In genomic region chr9:5869315-5870019, GRCh38 we compare ENCODE assay signal across 11 cellular contexts. TPM values are rescaled to one million over a fixed set of nuclear protein-coding genes. Genes with fewer than 3 reads are reported as not detected.
DNase-seq lines count a peak whose midpoint lies in the region; TF ChIP-seq lines count a peak whose summit lies in the region.
"Had no signal": no experiment of that assay in that cellular context is flagged by ENCODE, and none has a peak within 500 bp of the region (broad histone marks: within the 10 kb centered on the region; RNA-seq: fewer than 3 reads in every experiment).

No MANE protein-coding gene starts in this region.

- DNase-seq in D341Med (ENCODE audit: low spot score) (peak; percentile 42), HT-29 (ENCODE audit: low spot score) (peak; percentile 40), glutamatergic neuron (peak; percentile 23), NK-92 (lab: John Stamatoyannopoulos, UW; ENCODE audit: unreplicated experiment) (no peak), prostate gland (ENCODE audit: low spot score) (no peak), substantia nigra (lab: John Stamatoyannopoulos, UW) (no peak)
- DNase-seq in activated CD4-positive, alpha-beta T cell treated with anti-CD3 and anti-CD28 coated beads, Interleukin-2, amount 10 ng/mL, durations not matched to agents 24 days and 14 days: peak; percentile 69
- no peak for DNase-seq in central memory CD4-positive, alpha-beta T cell
- DNase-seq: foreskin melanocyte had no signal

- no peaks in the 10 kb centered on the region for H3K36me3 ChIP-seq in prostate gland

- H3K4me3 ChIP-seq in prostate gland: no peak overlapping the region
- H3K4me3 ChIP-seq: skin epidermis had no signal

- TF ChIP-seq CTCF in glutamatergic neuron (IDR thresholded peaks at IDR 0.05; ENCODE audit: partially characterized antibody, unreplicated experiment) (no peak), prostate gland (IDR thresholded peaks at IDR 0.05) (no peak)

- no peaks in the 10 kb centered on the region for H3K4me1 ChIP-seq in prostate gland (replicated peaks)

- H3K27me3 ChIP-seq in prostate gland (replicated peaks; ENCODE audit: insufficient read depth): no peaks in the 10 kb centered on the region

- H3K36me3 Mint-ChIP-seq in activated CD4-positive, alpha-beta T cell treated with anti-CD3 and anti-CD28 coated beads, Interleukin-2, amount 10 ng/mL, durations not matched to agents 24 days and 14 days (ENCODE audit: low read depth): peaks cover 10% of the 10 kb centered on the region
- H3K36me3 Mint-ChIP-seq in glutamatergic neuron (ENCODE audit: unreplicated experiment): no peaks in the 10 kb centered on the region

- intact Hi-C loops in activated CD4-positive, alpha-beta T cell treated with anti-CD3 and anti-CD28 coated beads, Interleukin-2, amount 10 ng/mL, durations not matched to agents 24 days and 14 days (cut with micrococcal nuclease): no loop called here
- intact Hi-C loops in prostate gland (cut with DNase I): no loop called here

- H3K27me3 Mint-ChIP-seq in activated CD4-positive, alpha-beta T cell treated with anti-CD3 and anti-CD28 coated beads, Interleukin-2, amount 10 ng/mL, durations not matched to agents 24 days and 14 days: no peaks in the 10 kb centered on the region
- H3K27me3 Mint-ChIP-seq in glutamatergic neuron (ENCODE audit: unreplicated experiment): peaks cover 3% of the 10 kb centered on the region

- no peak overlapping the region for H3K4me3 Mint-ChIP-seq in activated CD4-positive, alpha-beta T cell treated with anti-CD3 and anti-CD28 coated beads, Interleukin-2, amount 10 ng/mL, durations not matched to agents 24 days and 14 days
- H3K4me3 Mint-ChIP-seq in glutamatergic neuron (ENCODE audit: unreplicated experiment): no peak overlapping the region

- no peak for TF ChIP-seq POLR2A in prostate gland (IDR thresholded peaks at IDR 0.05)

- WGBS in prostate gland: 88% methylated on average over 3 of the region's 3 CpGs

- H3K27ac Mint-ChIP-seq in activated CD4-positive, alpha-beta T cell treated with anti-CD3 and anti-CD28 coated beads, Interleukin-2, amount 10 ng/mL, durations not matched to agents 24 days and 14 days: no peak overlapping the region
- H3K27ac Mint-ChIP-seq in glutamatergic neuron (ENCODE audit: unreplicated experiment): no peak overlapping the region

- H3K27ac ChIP-seq in prostate gland (no peak overlapping the region), substantia nigra (ENCODE audit: low read depth, low read length, poor library complexity, severe bottlenecking) (no peak overlapping the region)
- H3K27ac ChIP-seq: skin epidermis, VCaP had no signal

- no peaks in the 10 kb centered on the region for H3K9me3 ChIP-seq in prostate gland

- H3K4me1 Mint-ChIP-seq in activated CD4-positive, alpha-beta T cell treated with anti-CD3 and anti-CD28 coated beads, Interleukin-2, amount 10 ng/mL, durations not matched to agents 24 days and 14 days: peaks cover 18% of the 10 kb centered on the region
- no peaks in the 10 kb centered on the region for H3K4me1 Mint-ChIP-seq in glutamatergic neuron (ENCODE audit: low read depth, unreplicated experiment)

- H3K9me3 Mint-ChIP-seq in activated CD4-positive, alpha-beta T cell treated with anti-CD3 and anti-CD28 coated beads, Interleukin-2, amount 10 ng/mL, durations not matched to agents 24 days and 14 days: no peaks in the 10 kb centered on the region
- peaks cover 1% of the 10 kb centered on the region for H3K9me3 Mint-ChIP-seq in glutamatergic neuron (ENCODE audit: unreplicated experiment)

RNA-seq across cellular contexts. Expression of gene MLANA, which starts 21.2 kb away (rescaled TPM):
- total RNA-seq in HT-29 (2014; rRNA removed; shearing (Covaris generic)): not detected in 2 replicates
- total RNA-seq in activated CD4-positive, alpha-beta T cell treated with anti-CD3 and anti-CD28 coated beads, Interleukin-2, amount 10 ng/mL, durations not matched to agents 24 days and 14 days: not detected in 2 replicates
- total RNA-seq in glutamatergic neuron (ENCODE audit: unreplicated experiment) (not detected), prostate gland (not detected)

RNA-seq across cellular contexts. Expression of gene ERMP1, which starts 36.5 kb away (rescaled TPM):
- total RNA-seq in HT-29 (2014; rRNA removed; shearing (Covaris generic)): 75.8 and 85.6 TPM in 2 replicates
- total RNA-seq in activated CD4-positive, alpha-beta T cell treated with anti-CD3 and anti-CD28 coated beads, Interleukin-2, amount 10 ng/mL, durations not matched to agents 24 days and 14 days: 17.3 and 18.0 TPM in 2 replicates
- 4.2 TPM for total RNA-seq in glutamatergic neuron (ENCODE audit: unreplicated experiment)
- 10 to 100 TPM; 21.7 to 24.7 TPM for total RNA-seq in prostate gland

Comparison
In these comparisons a context has a peak if more than half of its experiments do, and no peak if none do; other contexts are left out.
1. DNase-seq: peak in D341Med (single experiment), HT-29 (single experiment), activated CD4-positive, alpha-beta T cell treated with anti-CD3 and anti-CD28 coated beads, Interleukin-2, amount 10 ng/mL, durations not matched to agents 24 days and 14 days (single experiment) and glutamatergic neuron (single experiment); none in NK-92 (single experiment), prostate gland (single experiment), central memory CD4-positive, alpha-beta T cell (single experiment) and substantia nigra (0 of 49).